1 cellular context compared by ENCODE assay signal in the genomic region with DNA sequence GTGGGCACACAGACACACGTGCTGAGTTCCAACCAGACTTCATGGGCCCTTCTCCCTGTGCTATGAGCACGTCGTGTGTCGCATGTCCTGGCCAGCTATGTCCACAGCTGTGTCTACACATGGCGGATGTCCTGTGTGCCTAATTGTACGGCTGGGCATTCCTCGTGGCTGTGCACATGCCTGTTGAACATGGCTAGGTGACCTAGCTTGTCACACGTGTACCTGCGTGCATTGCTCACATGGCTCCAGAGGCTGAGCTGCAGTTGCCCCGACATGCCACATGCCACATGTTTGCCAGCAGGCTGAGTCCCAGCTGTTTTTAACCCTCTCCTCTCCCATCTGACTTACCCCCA.
TF ChIP-seq lines count a peak whose summit lies in the region.

No MANE protein-coding gene starts in this region.

TF ChIP-seq in HCT116, 20 proteins besides CTCF, POLR2A, EP300 and RAD21 (continued from another document):
- TF ChIP-seq, protein P1, sequence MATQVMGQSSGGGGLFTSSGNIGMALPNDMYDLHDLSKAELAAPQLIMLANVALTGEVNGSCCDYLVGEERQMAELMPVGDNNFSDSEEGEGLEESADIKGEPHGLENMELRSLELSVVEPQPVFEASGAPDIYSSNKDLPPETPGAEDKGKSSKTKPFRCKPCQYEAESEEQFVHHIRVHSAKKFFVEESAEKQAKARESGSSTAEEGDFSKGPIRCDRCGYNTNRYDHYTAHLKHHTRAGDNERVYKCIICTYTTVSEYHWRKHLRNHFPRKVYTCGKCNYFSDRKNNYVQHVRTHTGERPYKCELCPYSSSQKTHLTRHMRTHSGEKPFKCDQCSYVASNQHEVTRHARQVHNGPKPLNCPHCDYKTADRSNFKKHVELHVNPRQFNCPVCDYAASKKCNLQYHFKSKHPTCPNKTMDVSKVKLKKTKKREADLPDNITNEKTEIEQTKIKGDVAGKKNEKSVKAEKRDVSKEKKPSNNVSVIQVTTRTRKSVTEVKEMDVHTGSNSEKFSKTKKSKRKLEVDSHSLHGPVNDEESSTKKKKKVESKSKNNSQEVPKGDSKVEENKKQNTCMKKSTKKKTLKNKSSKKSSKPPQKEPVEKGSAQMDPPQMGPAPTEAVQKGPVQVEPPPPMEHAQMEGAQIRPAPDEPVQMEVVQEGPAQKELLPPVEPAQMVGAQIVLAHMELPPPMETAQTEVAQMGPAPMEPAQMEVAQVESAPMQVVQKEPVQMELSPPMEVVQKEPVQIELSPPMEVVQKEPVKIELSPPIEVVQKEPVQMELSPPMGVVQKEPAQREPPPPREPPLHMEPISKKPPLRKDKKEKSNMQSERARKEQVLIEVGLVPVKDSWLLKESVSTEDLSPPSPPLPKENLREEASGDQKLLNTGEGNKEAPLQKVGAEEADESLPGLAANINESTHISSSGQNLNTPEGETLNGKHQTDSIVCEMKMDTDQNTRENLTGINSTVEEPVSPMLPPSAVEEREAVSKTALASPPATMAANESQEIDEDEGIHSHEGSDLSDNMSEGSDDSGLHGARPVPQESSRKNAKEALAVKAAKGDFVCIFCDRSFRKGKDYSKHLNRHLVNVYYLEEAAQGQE (IDR thresholded peaks at IDR 0.05; ENCODE audit: low read depth), result no peak
- TF ChIP-seq EZH2 (IDR thresholded peaks at IDR 0.05) (no peak), ZNF274 (IDR thresholded peaks at IDR 0.05; ENCODE audit: low read depth, low read length) (no peak), EZH2phosphoT487 (IDR thresholded peaks at IDR 0.05; ENCODE audit: borderline replicate concordance) (no peak), SRF (IDR thresholded peaks at IDR 0.05; ENCODE audit: low read depth) (no peak), POLR2AphosphoS5 (IDR thresholded peaks at IDR 0.05; ENCODE audit: low read depth, low read length) (no peak)
- TF ChIP-seq, protein P2, sequence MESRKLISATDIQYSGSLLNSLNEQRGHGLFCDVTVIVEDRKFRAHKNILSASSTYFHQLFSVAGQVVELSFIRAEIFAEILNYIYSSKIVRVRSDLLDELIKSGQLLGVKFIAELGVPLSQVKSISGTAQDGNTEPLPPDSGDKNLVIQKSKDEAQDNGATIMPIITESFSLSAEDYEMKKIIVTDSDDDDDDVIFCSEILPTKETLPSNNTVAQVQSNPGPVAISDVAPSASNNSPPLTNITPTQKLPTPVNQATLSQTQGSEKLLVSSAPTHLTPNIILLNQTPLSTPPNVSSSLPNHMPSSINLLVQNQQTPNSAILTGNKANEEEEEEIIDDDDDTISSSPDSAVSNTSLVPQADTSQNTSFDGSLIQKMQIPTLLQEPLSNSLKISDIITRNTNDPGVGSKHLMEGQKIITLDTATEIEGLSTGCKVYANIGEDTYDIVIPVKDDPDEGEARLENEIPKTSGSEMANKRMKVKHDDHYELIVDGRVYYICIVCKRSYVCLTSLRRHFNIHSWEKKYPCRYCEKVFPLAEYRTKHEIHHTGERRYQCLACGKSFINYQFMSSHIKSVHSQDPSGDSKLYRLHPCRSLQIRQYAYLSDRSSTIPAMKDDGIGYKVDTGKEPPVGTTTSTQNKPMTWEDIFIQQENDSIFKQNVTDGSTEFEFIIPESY (IDR thresholded peaks at IDR 0.05; ENCODE audit: extremely low read depth, insufficient replicate concordance, low read length), result no peak
